Comparison of ENCODE assay signal across 1 cellular context in the genomic region with DNA sequence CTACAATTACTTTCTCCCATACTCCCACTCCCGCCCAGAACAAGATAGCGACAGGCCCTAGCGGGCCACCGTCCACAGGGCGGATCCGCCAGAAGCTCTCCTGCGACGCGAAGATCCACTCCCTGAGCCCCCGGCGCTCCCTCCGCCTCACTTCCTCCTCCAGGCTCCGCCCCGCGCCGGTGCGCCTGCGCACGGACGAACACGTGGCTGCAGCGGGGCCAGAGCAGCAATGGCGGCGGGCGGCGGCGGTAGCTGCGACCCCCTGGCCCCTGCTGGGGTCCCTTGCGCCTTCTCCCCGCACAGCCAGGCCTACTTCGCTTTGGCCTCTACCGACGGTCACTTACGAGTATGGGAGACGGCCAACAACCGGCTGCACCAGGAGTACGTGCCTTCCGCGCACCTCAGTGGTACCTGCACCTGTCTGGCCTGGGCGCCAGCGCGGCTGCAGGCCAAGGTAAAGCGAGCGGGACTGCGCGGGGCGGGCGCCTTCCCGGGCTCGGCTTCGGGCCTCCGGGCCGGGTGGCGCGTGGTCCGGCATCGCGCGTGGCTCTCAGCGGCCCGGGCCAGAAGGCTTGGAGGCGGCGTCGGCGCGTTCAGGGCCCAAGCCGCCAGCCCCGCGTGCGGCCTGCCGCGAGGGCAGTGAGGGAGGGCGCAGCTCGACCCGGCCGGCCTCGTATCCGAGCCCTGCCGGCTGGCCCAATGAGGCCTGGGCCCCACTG.
A peak's percentile ranks its signal among the peaks of the same experiment; 100 is the strongest.
TF ChIP-seq lines count a peak whose summit lies in the region.

A gene with protein sequence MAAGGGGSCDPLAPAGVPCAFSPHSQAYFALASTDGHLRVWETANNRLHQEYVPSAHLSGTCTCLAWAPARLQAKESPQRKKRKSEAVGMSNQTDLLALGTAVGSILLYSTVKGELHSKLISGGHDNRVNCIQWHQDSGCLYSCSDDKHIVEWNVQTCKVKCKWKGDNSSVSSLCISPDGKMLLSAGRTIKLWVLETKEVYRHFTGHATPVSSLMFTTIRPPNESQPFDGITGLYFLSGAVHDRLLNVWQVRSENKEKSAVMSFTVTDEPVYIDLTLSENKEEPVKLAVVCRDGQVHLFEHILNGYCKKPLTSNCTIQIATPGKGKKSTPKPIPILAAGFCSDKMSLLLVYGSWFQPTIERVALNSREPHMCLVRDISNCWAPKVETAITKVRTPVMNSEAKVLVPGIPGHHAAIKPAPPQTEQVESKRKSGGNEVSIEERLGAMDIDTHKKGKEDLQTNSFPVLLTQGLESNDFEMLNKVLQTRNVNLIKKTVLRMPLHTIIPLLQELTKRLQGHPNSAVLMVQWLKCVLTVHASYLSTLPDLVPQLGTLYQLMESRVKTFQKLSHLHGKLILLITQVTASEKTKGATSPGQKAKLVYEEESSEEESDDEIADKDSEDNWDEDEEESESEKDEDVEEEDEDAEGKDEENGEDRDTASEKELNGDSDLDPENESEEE (plus strand): TSS at position 198 of the 719 bp plus-strand sequence. CDS start 32 bp downstream, at position 230.

TF ChIP-seq in HepG2, 621 proteins besides CTCF, POLR2A, EP300 and RAD21 (continued from another document and continues in another):
- TF ChIP-seq NR2F2 (IDR thresholded peaks at IDR 0.05; ENCODE audit: borderline replicate concordance, low read depth), result peak; percentile 34; the same call in 1 of the 2 replicates
- TF ChIP-seq, protein P1, sequence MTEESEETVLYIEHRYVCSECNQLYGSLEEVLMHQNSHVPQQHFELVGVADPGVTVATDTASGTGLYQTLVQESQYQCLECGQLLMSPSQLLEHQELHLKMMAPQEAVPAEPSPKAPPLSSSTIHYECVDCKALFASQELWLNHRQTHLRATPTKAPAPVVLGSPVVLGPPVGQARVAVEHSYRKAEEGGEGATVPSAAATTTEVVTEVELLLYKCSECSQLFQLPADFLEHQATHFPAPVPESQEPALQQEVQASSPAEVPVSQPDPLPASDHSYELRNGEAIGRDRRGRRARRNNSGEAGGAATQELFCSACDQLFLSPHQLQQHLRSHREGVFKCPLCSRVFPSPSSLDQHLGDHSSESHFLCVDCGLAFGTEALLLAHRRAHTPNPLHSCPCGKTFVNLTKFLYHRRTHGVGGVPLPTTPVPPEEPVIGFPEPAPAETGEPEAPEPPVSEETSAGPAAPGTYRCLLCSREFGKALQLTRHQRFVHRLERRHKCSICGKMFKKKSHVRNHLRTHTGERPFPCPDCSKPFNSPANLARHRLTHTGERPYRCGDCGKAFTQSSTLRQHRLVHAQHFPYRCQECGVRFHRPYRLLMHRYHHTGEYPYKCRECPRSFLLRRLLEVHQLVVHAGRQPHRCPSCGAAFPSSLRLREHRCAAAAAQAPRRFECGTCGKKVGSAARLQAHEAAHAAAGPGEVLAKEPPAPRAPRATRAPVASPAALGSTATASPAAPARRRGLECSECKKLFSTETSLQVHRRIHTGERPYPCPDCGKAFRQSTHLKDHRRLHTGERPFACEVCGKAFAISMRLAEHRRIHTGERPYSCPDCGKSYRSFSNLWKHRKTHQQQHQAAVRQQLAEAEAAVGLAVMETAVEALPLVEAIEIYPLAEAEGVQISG (CRISPR knock-in tag; IDR thresholded peaks at IDR 0.05), result peak; percentile 87
- no peak for TF ChIP-seq SNAI1 (CRISPR knock-in tag; IDR thresholded peaks at IDR 0.05; ENCODE audit: borderline replicate concordance)
- peak; percentile 98 for TF ChIP-seq YY1 (IDR thresholded peaks at IDR 0.05; ENCODE audit: insufficient read depth, insufficient replicate concordance, low read depth, low read length)
- no peak for TF ChIP-seq GFI1 (CRISPR knock-in tag; IDR thresholded peaks at IDR 0.05; ENCODE audit: borderline replicate concordance)
- TF ChIP-seq CAMTA2 (CRISPR knock-in tag; IDR thresholded peaks at IDR 0.05; ENCODE audit: borderline replicate concordance), result no peak
- TF ChIP-seq ELF1 (CRISPR knock-in tag; IDR thresholded peaks at IDR 0.05), result peak; percentile 95
- peak; percentile 96 for TF ChIP-seq SPEN (CRISPR knock-in tag; IDR thresholded peaks at IDR 0.05; ENCODE audit: low read depth)
- TF ChIP-seq MXI1 (IDR thresholded peaks at IDR 0.05; ENCODE audit: borderline replicate concordance, low read depth, low read length), result peak; percentile 100
- TF ChIP-seq, protein P2, sequence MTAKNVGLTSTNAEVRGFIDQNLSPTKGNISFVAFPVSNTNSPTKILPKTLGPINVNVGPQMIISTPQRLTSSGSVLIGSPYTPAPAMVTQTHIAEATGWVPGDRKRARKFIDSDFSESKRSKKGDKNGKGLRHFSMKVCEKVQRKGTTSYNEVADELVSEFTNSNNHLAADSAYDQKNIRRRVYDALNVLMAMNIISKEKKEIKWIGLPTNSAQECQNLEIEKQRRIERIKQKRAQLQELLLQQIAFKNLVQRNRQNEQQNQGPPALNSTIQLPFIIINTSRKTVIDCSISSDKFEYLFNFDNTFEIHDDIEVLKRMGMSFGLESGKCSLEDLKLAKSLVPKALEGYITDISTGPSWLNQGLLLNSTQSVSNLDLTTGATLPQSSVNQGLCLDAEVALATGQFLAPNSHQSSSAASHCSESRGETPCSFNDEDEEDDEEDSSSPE (CRISPR knock-in tag; IDR thresholded peaks at IDR 0.05), result peak; percentile 62
- TF ChIP-seq SMYD3 (CRISPR knock-in tag; IDR thresholded peaks at IDR 0.05), result peak; percentile 68; the same call in 1 of the 2 replicates
- peak; percentile 31; the same call in 1 of the 2 replicates for TF ChIP-seq SNAPC2 (CRISPR knock-in tag; IDR thresholded peaks at IDR 0.05)
- peak; percentile 92; the same call in 1 of the 2 replicates for TF ChIP-seq ZFP41 (CRISPR knock-in tag; IDR thresholded peaks at IDR 0.05; ENCODE audit: borderline replicate concordance)
- TF ChIP-seq, protein P3, sequence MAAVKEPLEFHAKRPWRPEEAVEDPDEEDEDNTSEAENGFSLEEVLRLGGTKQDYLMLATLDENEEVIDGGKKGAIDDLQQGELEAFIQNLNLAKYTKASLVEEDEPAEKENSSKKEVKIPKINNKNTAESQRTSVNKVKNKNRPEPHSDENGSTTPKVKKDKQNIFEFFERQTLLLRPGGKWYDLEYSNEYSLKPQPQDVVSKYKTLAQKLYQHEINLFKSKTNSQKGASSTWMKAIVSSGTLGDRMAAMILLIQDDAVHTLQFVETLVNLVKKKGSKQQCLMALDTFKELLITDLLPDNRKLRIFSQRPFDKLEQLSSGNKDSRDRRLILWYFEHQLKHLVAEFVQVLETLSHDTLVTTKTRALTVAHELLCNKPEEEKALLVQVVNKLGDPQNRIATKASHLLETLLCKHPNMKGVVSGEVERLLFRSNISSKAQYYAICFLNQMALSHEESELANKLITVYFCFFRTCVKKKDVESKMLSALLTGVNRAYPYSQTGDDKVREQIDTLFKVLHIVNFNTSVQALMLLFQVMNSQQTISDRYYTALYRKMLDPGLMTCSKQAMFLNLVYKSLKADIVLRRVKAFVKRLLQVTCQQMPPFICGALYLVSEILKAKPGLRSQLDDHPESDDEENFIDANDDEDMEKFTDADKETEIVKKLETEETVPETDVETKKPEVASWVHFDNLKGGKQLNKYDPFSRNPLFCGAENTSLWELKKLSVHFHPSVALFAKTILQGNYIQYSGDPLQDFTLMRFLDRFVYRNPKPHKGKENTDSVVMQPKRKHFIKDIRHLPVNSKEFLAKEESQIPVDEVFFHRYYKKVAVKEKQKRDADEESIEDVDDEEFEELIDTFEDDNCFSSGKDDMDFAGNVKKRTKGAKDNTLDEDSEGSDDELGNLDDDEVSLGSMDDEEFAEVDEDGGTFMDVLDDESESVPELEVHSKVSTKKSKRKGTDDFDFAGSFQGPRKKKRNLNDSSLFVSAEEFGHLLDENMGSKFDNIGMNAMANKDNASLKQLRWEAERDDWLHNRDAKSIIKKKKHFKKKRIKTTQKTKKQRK (IDR thresholded peaks at IDR 0.05; ENCODE audit: low read length), result no peak
- TF ChIP-seq KDM2A (CRISPR knock-in tag; IDR thresholded peaks at IDR 0.05; ENCODE audit: borderline replicate concordance, low read depth), result peak; percentile 89; the same call in 1 of the 2 replicates
- TF ChIP-seq EEA1 (CRISPR knock-in tag; IDR thresholded peaks at IDR 0.05; ENCODE audit: borderline replicate concordance), result no peak
- TF ChIP-seq, protein P4, sequence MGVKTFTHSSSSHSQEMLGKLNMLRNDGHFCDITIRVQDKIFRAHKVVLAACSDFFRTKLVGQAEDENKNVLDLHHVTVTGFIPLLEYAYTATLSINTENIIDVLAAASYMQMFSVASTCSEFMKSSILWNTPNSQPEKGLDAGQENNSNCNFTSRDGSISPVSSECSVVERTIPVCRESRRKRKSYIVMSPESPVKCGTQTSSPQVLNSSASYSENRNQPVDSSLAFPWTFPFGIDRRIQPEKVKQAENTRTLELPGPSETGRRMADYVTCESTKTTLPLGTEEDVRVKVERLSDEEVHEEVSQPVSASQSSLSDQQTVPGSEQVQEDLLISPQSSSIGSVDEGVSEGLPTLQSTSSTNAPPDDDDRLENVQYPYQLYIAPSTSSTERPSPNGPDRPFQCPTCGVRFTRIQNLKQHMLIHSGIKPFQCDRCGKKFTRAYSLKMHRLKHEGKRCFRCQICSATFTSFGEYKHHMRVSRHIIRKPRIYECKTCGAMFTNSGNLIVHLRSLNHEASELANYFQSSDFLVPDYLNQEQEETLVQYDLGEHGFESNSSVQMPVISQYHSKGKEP (CRISPR knock-in tag; IDR thresholded peaks at IDR 0.05), result 0 out of 2 replicates have a peak, but pooled peaks have one; percentile 44
- peak; percentile 86 for TF ChIP-seq ZNF747 (CRISPR knock-in tag; IDR thresholded peaks at IDR 0.05; ENCODE audit: borderline replicate concordance)
- TF ChIP-seq, protein P5, sequence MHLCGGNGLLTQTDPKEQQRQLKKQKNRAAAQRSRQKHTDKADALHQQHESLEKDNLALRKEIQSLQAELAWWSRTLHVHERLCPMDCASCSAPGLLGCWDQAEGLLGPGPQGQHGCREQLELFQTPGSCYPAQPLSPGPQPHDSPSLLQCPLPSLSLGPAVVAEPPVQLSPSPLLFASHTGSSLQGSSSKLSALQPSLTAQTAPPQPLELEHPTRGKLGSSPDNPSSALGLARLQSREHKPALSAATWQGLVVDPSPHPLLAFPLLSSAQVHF (CRISPR knock-in tag; IDR thresholded peaks at IDR 0.05), result no peak
- TF ChIP-seq ATF7-NPFF (CRISPR knock-in tag; IDR thresholded peaks at IDR 0.05; ENCODE audit: low read depth), result peak; percentile 94
- no peak for TF ChIP-seq ZNF143 (CRISPR knock-in tag; IDR thresholded peaks at IDR 0.05)
- peak; percentile 40; the same call in 1 of the 2 replicates for TF ChIP-seq SOX5 (CRISPR knock-in tag; IDR thresholded peaks at IDR 0.05; ENCODE audit: borderline replicate concordance)
- peak; percentile 40 for TF ChIP-seq SKI (IDR thresholded peaks at IDR 0.05; ENCODE audit: partially characterized antibody)
- TF ChIP-seq, protein P6, sequence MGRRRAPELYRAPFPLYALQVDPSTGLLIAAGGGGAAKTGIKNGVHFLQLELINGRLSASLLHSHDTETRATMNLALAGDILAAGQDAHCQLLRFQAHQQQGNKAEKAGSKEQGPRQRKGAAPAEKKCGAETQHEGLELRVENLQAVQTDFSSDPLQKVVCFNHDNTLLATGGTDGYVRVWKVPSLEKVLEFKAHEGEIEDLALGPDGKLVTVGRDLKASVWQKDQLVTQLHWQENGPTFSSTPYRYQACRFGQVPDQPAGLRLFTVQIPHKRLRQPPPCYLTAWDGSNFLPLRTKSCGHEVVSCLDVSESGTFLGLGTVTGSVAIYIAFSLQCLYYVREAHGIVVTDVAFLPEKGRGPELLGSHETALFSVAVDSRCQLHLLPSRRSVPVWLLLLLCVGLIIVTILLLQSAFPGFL (CRISPR knock-in tag; IDR thresholded peaks at IDR 0.05), result no peak
- TF ChIP-seq, protein P7, sequence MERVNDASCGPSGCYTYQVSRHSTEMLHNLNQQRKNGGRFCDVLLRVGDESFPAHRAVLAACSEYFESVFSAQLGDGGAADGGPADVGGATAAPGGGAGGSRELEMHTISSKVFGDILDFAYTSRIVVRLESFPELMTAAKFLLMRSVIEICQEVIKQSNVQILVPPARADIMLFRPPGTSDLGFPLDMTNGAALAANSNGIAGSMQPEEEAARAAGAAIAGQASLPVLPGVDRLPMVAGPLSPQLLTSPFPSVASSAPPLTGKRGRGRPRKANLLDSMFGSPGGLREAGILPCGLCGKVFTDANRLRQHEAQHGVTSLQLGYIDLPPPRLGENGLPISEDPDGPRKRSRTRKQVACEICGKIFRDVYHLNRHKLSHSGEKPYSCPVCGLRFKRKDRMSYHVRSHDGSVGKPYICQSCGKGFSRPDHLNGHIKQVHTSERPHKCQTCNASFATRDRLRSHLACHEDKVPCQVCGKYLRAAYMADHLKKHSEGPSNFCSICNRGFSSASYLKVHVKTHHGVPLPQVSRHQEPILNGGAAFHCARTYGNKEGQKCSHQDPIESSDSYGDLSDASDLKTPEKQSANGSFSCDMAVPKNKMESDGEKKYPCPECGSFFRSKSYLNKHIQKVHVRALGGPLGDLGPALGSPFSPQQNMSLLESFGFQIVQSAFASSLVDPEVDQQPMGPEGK (CRISPR knock-in tag; IDR thresholded peaks at IDR 0.05), result peak; percentile 88
- no peak for TF ChIP-seq NFRKB (IDR thresholded peaks at IDR 0.05)
- TF ChIP-seq, protein P8, sequence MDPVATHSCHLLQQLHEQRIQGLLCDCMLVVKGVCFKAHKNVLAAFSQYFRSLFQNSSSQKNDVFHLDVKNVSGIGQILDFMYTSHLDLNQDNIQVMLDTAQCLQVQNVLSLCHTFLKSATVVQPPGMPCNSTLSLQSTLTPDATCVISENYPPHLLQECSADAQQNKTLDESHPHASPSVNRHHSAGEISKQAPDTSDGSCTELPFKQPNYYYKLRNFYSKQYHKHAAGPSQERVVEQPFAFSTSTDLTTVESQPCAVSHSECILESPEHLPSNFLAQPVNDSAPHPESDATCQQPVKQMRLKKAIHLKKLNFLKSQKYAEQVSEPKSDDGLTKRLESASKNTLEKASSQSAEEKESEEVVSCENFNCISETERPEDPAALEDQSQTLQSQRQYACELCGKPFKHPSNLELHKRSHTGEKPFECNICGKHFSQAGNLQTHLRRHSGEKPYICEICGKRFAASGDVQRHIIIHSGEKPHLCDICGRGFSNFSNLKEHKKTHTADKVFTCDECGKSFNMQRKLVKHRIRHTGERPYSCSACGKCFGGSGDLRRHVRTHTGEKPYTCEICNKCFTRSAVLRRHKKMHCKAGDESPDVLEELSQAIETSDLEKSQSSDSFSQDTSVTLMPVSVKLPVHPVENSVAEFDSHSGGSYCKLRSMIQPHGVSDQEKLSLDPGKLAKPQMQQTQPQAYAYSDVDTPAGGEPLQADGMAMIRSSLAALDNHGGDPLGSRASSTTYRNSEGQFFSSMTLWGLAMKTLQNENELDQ (CRISPR knock-in tag; IDR thresholded peaks at IDR 0.05; ENCODE audit: borderline replicate concordance), result peak; percentile 81; the same call in 1 of the 2 replicates
- TF ChIP-seq MTA3 (CRISPR knock-in tag; IDR thresholded peaks at IDR 0.05), result no peak
- peak; percentile 79; the same call in 1 of the 2 replicates for TF ChIP-seq ZNF619 (CRISPR knock-in tag; IDR thresholded peaks at IDR 0.05)
- TF ChIP-seq HMGA1 (CRISPR knock-in tag; conservative IDR thresholded peaks at IDR 0.05), result no peak
- TF ChIP-seq ZNF83 (CRISPR knock-in tag; IDR thresholded peaks at IDR 0.05; ENCODE audit: borderline replicate concordance), result no peak
- TF ChIP-seq, protein P9, sequence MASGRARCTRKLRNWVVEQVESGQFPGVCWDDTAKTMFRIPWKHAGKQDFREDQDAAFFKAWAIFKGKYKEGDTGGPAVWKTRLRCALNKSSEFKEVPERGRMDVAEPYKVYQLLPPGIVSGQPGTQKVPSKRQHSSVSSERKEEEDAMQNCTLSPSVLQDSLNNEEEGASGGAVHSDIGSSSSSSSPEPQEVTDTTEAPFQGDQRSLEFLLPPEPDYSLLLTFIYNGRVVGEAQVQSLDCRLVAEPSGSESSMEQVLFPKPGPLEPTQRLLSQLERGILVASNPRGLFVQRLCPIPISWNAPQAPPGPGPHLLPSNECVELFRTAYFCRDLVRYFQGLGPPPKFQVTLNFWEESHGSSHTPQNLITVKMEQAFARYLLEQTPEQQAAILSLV (CRISPR knock-in tag; IDR thresholded peaks at IDR 0.05; ENCODE audit: borderline replicate concordance), result peak; percentile 88
- no peak for TF ChIP-seq FOXM1 (CRISPR knock-in tag; IDR thresholded peaks at IDR 0.05)
- TF ChIP-seq KLF9 (CRISPR knock-in tag; IDR thresholded peaks at IDR 0.05; ENCODE audit: low read depth), result no peak
- TF ChIP-seq SOX6 (IDR thresholded peaks at IDR 0.05), result no peak
- peak; percentile 77 for TF ChIP-seq SOX6 (CRISPR knock-in tag; IDR thresholded peaks at IDR 0.05)
- TF ChIP-seq SRF (IDR thresholded peaks at IDR 0.05; ENCODE audit: low read depth, low read length), result no peak
